8 cellular contexts compared by ENCODE assay signal in genomic region chr5:180494060-180494509, GRCh38. TPM values are rescaled to one million over a fixed set of nuclear protein-coding genes. Genes with fewer than 3 reads are reported as not detected.
DNase-seq lines count a peak whose midpoint lies in the region; ATAC-seq and TF ChIP-seq lines count a peak whose summit lies in the region.

TSS of gene CNOT6 (plus strand) at chr5:180494379. CDS start at chr5:180529277, 34,898 bp downstream.

- TF ChIP-seq CTCF in AG09309 (IDR thresholded peaks at IDR 0.05; ENCODE audit: control insufficient read depth, insufficient read depth, low read depth, low read length, missing control alignments) (no peak), spleen (IDR thresholded peaks at IDR 0.05 in 8 of 11, conservative IDR thresholded peaks at IDR 0.05 in 3 of 11) (peak in 2 of 11 experiments; percentile 13 to 16)

- peaks cover 0 to 22% (median 0%) of the 10 kb centered on the region in 6 donors for H3K36me3 ChIP-seq in spleen

- H3K27me3 ChIP-seq in spleen (replicated peaks in 1 of 7), result no peaks in the 10 kb centered on the region

- no peaks in the 10 kb centered on the region for H3K9me3 ChIP-seq in spleen

- whole genome bisulfite sequencing in spleen, 5 donors, result 0 to 1% (median 0%) methylated on average over 34 to 56 of the region's 56 CpGs

- intact Hi-C loops in spleen (cut with DNase I; ENCODE audit: low total_unique reads), result no loop called here

- DNase-seq in AG09309 (ENCODE audit: low read depth) (peak; percentile 75), NCI-H345 (lab: John Stamatoyannopoulos, UW) (peak; percentile 95), inferior parietal cortex (ENCODE audit: extremely low spot score) (peak; percentile 90), spleen (peak; percentile 98)
- DNase-seq in activated CD4-positive, CD25-positive, alpha-beta regulatory T cell (lab: John Stamatoyannopoulos, UW), result peak; percentile 83 to 94 (median 89)
- peak; percentile 95 for DNase-seq in central memory CD4-positive, alpha-beta T cell

- TF ChIP-seq POLR2A in spleen (IDR thresholded peaks at IDR 0.05), result peak in 1 of 3 donors; percentile 31

- ATAC-seq in GM19025 (IDR thresholded peaks at IDR 0.05; ENCODE audit: low read depth, unreplicated experiment) (peak; percentile 94), HG03280 (IDR thresholded peaks at IDR 0.05; ENCODE audit: unreplicated experiment) (peak; percentile 95)

- H3K4me3 ChIP-seq in AG09309 (ENCODE audit: control insufficient read depth, low read depth, low read length) (peak within 1 kb of the TSS; percentile 86), spleen (peak within 1 kb of the TSS; percentile 91 to 100 (median 96))

- peaks cover 23 to 54% (median 41%) of the 10 kb centered on the region in 6 donors for H3K4me1 ChIP-seq in spleen

- peak within 1 kb of the TSS; percentile 86 to 98 (median 94) for H3K27ac ChIP-seq in spleen

RNA-seq across cellular contexts. Expression of gene CNOT6, which starts in this region (rescaled TPM):
- 10 to 100 TPM; 17.9 to 26.5 (median 24.7) TPM for total RNA-seq in spleen
- polyA plus RNA-seq in spleen, result 1 to 10 TPM; 5.5 to 9.0 (median 6.0) TPM

Comparison
In these comparisons a context has a peak if more than half of its experiments do, and no peak if none do; other contexts are left out.
1. Peak in every context shown above with its lines: DNase-seq, ATAC-seq, H3K4me3 ChIP-seq and H3K27ac ChIP-seq.